Comparison of ENCODE assay signal across 20 cellular contexts in genomic region chr5:152237531-152237930, GRCh38.
"Had no signal": no experiment of that assay in that cellular context is flagged by ENCODE, and none has a peak within 500 bp of the region (broad histone marks: within the 10 kb centered on the region; RNA-seq: fewer than 3 reads in every experiment).

No MANE protein-coding gene starts in this region.

- H3K4me1 Mint-ChIP-seq: naive thymus-derived CD4-positive, alpha-beta T cell; nephron progenitor cell; stimulated activated effector memory CD8-positive, alpha-beta T cell treated with anti-CD3 and anti-CD28 coated beads, Interleukin-12 subunit alpha, Interleukin-12 subunit beta, amount 100 ng/mL, for 72 hours had no signal

- H3K4me1 ChIP-seq: psoas muscle, right lobe of liver, upper lobe of left lung, uterus had no signal

- H3K27ac Mint-ChIP-seq: naive thymus-derived CD4-positive, alpha-beta T cell; nephron progenitor cell; stimulated activated effector memory CD8-positive, alpha-beta T cell treated with anti-CD3 and anti-CD28 coated beads, Interleukin-12 subunit alpha, Interleukin-12 subunit beta, amount 100 ng/mL, for 72 hours; stimulated activated naive CD8-positive, alpha-beta T cell treated with anti-CD3 and anti-CD28 coated beads, Interleukin-15, Interleukin-2, amounts not matched to agents 100 ng/mL and 50 ng/mL, for 24 hours had no signal

- H3K36me3 Mint-ChIP-seq: naive thymus-derived CD4-positive, alpha-beta T cell; stimulated activated effector memory CD8-positive, alpha-beta T cell treated with anti-CD3 and anti-CD28 coated beads, Interleukin-12 subunit alpha, Interleukin-12 subunit beta, amount 100 ng/mL, for 72 hours had no signal

- H3K4me3 ChIP-seq: hepatocyte, lung, psoas muscle, right lobe of liver, tibial artery, upper lobe of left lung, uterus had no signal

- H3K27me3 Mint-ChIP-seq: stimulated activated naive CD8-positive, alpha-beta T cell treated with anti-CD3 and anti-CD28 coated beads, Interleukin-15, Interleukin-2, amounts not matched to agents 100 ng/mL and 50 ng/mL, for 24 hours had no signal

- DNase-seq: dermis blood vessel endothelial cell; foreskin melanocyte; head of caudate nucleus; left colon; left ventricle myocardium superior; mesenchymal stem cell; naive thymus-derived CD4-positive, alpha-beta T cell; nephron progenitor cell; psoas muscle; retina; right lobe of liver; stimulated activated CD4-positive, alpha-beta T cell treated with anti-CD3 and anti-CD28 coated beads, Interleukin-4, amount 100 ng/mL, for 1 hour; stimulated activated CD8-positive, alpha-beta memory T cell treated with anti-CD3 and anti-CD28 coated beads, Interleukin-4, amount 100 ng/mL, for 48 hours; tibial artery; upper lobe of left lung; uterus had no signal

- H3K27me3 ChIP-seq: hepatocyte, right lobe of liver, tibial artery, upper lobe of left lung, uterus had no signal

- H3K9me3 ChIP-seq: psoas muscle, right lobe of liver, tibial artery, upper lobe of left lung, uterus had no signal

- H3K27ac ChIP-seq: hepatocyte, psoas muscle, right lobe of liver, tibial artery, upper lobe of left lung, uterus had no signal

- H3K9me3 Mint-ChIP-seq: nephron progenitor cell; stimulated activated effector memory CD8-positive, alpha-beta T cell treated with anti-CD3 and anti-CD28 coated beads, Interleukin-12 subunit alpha, Interleukin-12 subunit beta, amount 100 ng/mL, for 72 hours had no signal

- H3K4me3 Mint-ChIP-seq: naive thymus-derived CD4-positive, alpha-beta T cell; nephron progenitor cell; stimulated activated effector memory CD8-positive, alpha-beta T cell treated with anti-CD3 and anti-CD28 coated beads, Interleukin-12 subunit alpha, Interleukin-12 subunit beta, amount 100 ng/mL, for 72 hours; stimulated activated naive CD8-positive, alpha-beta T cell treated with anti-CD3 and anti-CD28 coated beads, Interleukin-15, Interleukin-2, amounts not matched to agents 100 ng/mL and 50 ng/mL, for 24 hours had no signal

- ATAC-seq: left colon; left ventricle myocardium superior; naive thymus-derived CD4-positive, alpha-beta T cell; psoas muscle; right lobe of liver; stimulated activated effector memory CD8-positive, alpha-beta T cell treated with anti-CD3 and anti-CD28 coated beads, Interleukin-12 subunit alpha, Interleukin-12 subunit beta, amount 100 ng/mL, for 72 hours had no signal

- H3K36me3 ChIP-seq: right lobe of liver, tibial artery, upper lobe of left lung, uterus had no signal
